15 cellular contexts compared by ENCODE assay signal in genomic region chr7:88452648-88453047, GRCh38.
DNase-seq lines count a peak whose midpoint lies in the region; ATAC-seq and TF ChIP-seq lines count a peak whose summit lies in the region.
"Had no signal": no experiment of that assay in that cellular context is flagged by ENCODE, and none has a peak within 500 bp of the region (broad histone marks: within the 10 kb centered on the region; RNA-seq: fewer than 3 reads in every experiment).

No MANE protein-coding gene starts in this region.

- no peaks in the 10 kb centered on the region for H3K27me3 ChIP-seq in transverse colon

- intact Hi-C loops in transverse colon (cut with DNase I; ENCODE audit: low total_unique reads) = no loop called here

- H3K4me3 Mint-ChIP-seq in WTC11 = no peak overlapping the region
- H3K4me3 Mint-ChIP-seq: CD8-positive, alpha-beta T cell had no signal

- in situ Hi-C loops in transverse colon (cut with MboI; ENCODE audit: low pct_ligation_motif_present in 1 of 4, low pct_unique_long_range_greater_than_20kb in 1 of 4, low sequenced_read_pairs in 3 of 4) = no loop called here

- H3K4me3 ChIP-seq in transverse colon = no peak overlapping the region

- H3K36me3 ChIP-seq in transverse colon = no peaks in the 10 kb centered on the region

- H3K4me1 ChIP-seq in transverse colon = peaks cover 0 to 27% (median 10%) of the 10 kb centered on the region in 4 donors

- ATAC-seq in HG02973 (IDR thresholded peaks at IDR 0.05; ENCODE audit: unreplicated experiment) (peak; percentile 70), WTC11 (no peak), GM21717 (IDR thresholded peaks at IDR 0.05; ENCODE audit: unreplicated experiment) (no peak)
- ATAC-seq: CD8-positive, alpha-beta T cell had no signal

- POLR2A ChIA-PET in WTC11 (lab: Charles Lee) (no interaction called here), HEK293T (lab: Yijun Ruan, JAX) (no interaction called here)

- CTCF ChIA-PET in WTC11 (lab: Charles Lee) = no interaction called here
- CTCF ChIA-PET in HEK293T (lab: Yijun Ruan, JAX) = no interaction called here

- TF ChIP-seq EP300 in transverse colon (IDR thresholded peaks at IDR 0.05; ENCODE audit: low read depth) = no peak

- DNase-seq in DMS 273 (lab: John Stamatoyannopoulos, UW; ENCODE audit: unreplicated experiment) = peak; percentile 29
- no peak for DNase-seq in DMS 273 treated with DMSO at 0.1 percent for 48 hours (lab: John Stamatoyannopoulos, UW)
- no peak for DNase-seq in WTC11 (ENCODE audit: low spot score)
- peak; percentile 14 for DNase-seq in transverse colon
- DNase-seq in activated T-cell treated with anti-CD3 and anti-CD28 coated beads, Interleukin-2, amount 50 U/mL, for 1 hour = no peak
- no peak for DNase-seq in HEK293T (ENCODE audit: extremely low spot score)
- DNase-seq: CD8-positive, alpha-beta T cell; KBM-7; NCI-H2029; NCI-H2171 treated with DMSO at 0.1 percent for 48 hours; NCI-H510A; SIG-M5 had no signal

- TF ChIP-seq POLR2A in transverse colon (IDR thresholded peaks at IDR 0.05) = no peak

- H3K9me3 ChIP-seq in transverse colon = no peaks in the 10 kb centered on the region

- no peak for TF ChIP-seq CTCF in WTC11 (IDR thresholded peaks at IDR 0.05)
- no peak for TF ChIP-seq CTCF in transverse colon (IDR thresholded peaks at IDR 0.05)

- H3K27me3 Mint-ChIP-seq in WTC11 (ENCODE audit: low read depth) = no peaks in the 10 kb centered on the region; the same call in 1 of the 2 replicates

- H3K27ac ChIP-seq in transverse colon = peak overlapping the region in 2 of 4 donors; percentile 4 to 36
- H3K27ac ChIP-seq: 22Rv1 had no signal

- H3K4me1 Mint-ChIP-seq in WTC11 = peaks cover 21% of the 10 kb centered on the region

- no peaks in the 10 kb centered on the region for H3K36me3 Mint-ChIP-seq in WTC11
- H3K36me3 Mint-ChIP-seq: CD8-positive, alpha-beta T cell had no signal

- 55 to 89% methylated on average over 1 to 3 of the region's 3 CpGs for WGBS in transverse colon (ENCODE audit: low coverage in 1 of 2), 2 donors

- H3K9me3 Mint-ChIP-seq in WTC11 = no peaks in the 10 kb centered on the region
- H3K9me3 Mint-ChIP-seq: CD8-positive, alpha-beta T cell had no signal

- 0 out of 2 replicates have a peak overlapping the region, but pooled peaks have one; percentile 28 for H3K27ac Mint-ChIP-seq in WTC11
- H3K27ac Mint-ChIP-seq: CD8-positive, alpha-beta T cell had no signal

TF ChIP-seq in WTC11, 78 proteins besides CTCF, POLR2A, EP300 and RAD21:
- TF ChIP-seq, protein P1, sequence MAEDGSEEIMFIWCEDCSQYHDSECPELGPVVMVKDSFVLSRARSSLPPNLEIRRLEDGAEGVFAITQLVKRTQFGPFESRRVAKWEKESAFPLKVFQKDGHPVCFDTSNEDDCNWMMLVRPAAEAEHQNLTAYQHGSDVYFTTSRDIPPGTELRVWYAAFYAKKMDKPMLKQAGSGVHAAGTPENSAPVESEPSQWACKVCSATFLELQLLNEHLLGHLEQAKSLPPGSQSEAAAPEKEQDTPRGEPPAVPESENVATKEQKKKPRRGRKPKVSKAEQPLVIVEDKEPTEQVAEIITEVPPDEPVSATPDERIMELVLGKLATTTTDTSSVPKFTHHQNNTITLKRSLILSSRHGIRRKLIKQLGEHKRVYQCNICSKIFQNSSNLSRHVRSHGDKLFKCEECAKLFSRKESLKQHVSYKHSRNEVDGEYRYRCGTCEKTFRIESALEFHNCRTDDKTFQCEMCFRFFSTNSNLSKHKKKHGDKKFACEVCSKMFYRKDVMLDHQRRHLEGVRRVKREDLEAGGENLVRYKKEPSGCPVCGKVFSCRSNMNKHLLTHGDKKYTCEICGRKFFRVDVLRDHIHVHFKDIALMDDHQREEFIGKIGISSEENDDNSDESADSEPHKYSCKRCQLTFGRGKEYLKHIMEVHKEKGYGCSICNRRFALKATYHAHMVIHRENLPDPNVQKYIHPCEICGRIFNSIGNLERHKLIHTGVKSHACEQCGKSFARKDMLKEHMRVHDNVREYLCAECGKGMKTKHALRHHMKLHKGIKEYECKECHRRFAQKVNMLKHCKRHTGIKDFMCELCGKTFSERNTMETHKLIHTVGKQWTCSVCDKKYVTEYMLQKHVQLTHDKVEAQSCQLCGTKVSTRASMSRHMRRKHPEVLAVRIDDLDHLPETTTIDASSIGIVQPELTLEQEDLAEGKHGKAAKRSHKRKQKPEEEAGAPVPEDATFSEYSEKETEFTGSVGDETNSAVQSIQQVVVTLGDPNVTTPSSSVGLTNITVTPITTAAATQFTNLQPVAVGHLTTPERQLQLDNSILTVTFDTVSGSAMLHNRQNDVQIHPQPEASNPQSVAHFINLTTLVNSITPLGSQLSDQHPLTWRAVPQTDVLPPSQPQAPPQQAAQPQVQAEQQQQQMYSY (CRISPR knock-in tag; IDR thresholded peaks at IDR 0.05) = no peak
- no peak for TF ChIP-seq ZNF512 (CRISPR knock-in tag; IDR thresholded peaks at IDR 0.05; ENCODE audit: borderline replicate concordance)
- TF ChIP-seq ZNF232 (CRISPR knock-in tag; IDR thresholded peaks at IDR 0.05) = no peak
- TF ChIP-seq NR1H2 (CRISPR knock-in tag; IDR thresholded peaks at IDR 0.05) = no peak
- no peak for TF ChIP-seq ZBTB21 (CRISPR knock-in tag; IDR thresholded peaks at IDR 0.05; ENCODE audit: borderline replicate concordance)
- no peak for TF ChIP-seq JAZF1 (CRISPR knock-in tag; IDR thresholded peaks at IDR 0.05)
- TF ChIP-seq TP53 (CRISPR knock-in tag; IDR thresholded peaks at IDR 0.05) = no peak
- TF ChIP-seq MAX (CRISPR knock-in tag; IDR thresholded peaks at IDR 0.05) = no peak

TF ChIP-seq in HEK293T, 16 proteins besides CTCF, POLR2A, EP300 and RAD21:
- TF ChIP-seq FOXM1 (IDR thresholded peaks at IDR 0.05; ENCODE audit: borderline replicate concordance) (no peak), ELF4 (IDR thresholded peaks at IDR 0.05) (no peak), HDGF (IDR thresholded peaks at IDR 0.05; ENCODE audit: borderline replicate concordance) (no peak), CTBP1 (IDR thresholded peaks at IDR 0.05; ENCODE audit: borderline replicate concordance) (no peak), FOXA1 (IDR thresholded peaks at IDR 0.05) (no peak), L3MBTL2 (conservative IDR thresholded peaks at IDR 0.05) (no peak), FOXK2 (IDR thresholded peaks at IDR 0.05) (no peak), SP1 (IDR thresholded peaks at IDR 0.05) (no peak), SUZ12 (IDR thresholded peaks at IDR 0.05) (no peak), ARNT (IDR thresholded peaks at IDR 0.05) (no peak), ZNF384 (IDR thresholded peaks at IDR 0.05) (no peak), LEF1 (IDR thresholded peaks at IDR 0.05; ENCODE audit: borderline replicate concordance) (no peak), BHLHE40 (IDR thresholded peaks at IDR 0.05; ENCODE audit: borderline replicate concordance) (no peak), TARDBP (IDR thresholded peaks at IDR 0.05) (no peak)
- TF ChIP-seq, protein P2, sequence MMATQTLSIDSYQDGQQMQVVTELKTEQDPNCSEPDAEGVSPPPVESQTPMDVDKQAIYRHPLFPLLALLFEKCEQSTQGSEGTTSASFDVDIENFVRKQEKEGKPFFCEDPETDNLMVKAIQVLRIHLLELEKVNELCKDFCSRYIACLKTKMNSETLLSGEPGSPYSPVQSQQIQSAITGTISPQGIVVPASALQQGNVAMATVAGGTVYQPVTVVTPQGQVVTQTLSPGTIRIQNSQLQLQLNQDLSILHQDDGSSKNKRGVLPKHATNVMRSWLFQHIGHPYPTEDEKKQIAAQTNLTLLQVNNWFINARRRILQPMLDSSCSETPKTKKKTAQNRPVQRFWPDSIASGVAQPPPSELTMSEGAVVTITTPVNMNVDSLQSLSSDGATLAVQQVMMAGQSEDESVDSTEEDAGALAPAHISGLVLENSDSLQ (IDR thresholded peaks at IDR 0.05) = no peak

Comparison
In these comparisons a context has a peak if more than half of its experiments do, and no peak if none do; other contexts are left out.
1. DNase-seq: peak in DMS 273 (single experiment) and transverse colon (single experiment); none in DMS 273 treated with DMSO at 0.1 percent for 48 hours (single experiment), WTC11 (single experiment), activated T-cell treated with anti-CD3 and anti-CD28 coated beads, Interleukin-2, amount 50 U/mL, for 1 hour (single experiment) and HEK293T (single experiment).